Comparison of ENCODE assay signal across 17 cellular contexts in genomic region chr13:106176103-106176502, GRCh38.
DNase-seq lines count a peak whose midpoint lies in the region; ATAC-seq, FAIRE-seq and TF ChIP-seq lines count a peak whose summit lies in the region.
"Had no signal": no experiment of that assay in that cellular context is flagged by ENCODE, and none has a peak within 500 bp of the region (broad histone marks: within the 10 kb centered on the region; RNA-seq: fewer than 3 reads in every experiment).

No MANE protein-coding gene starts in this region.

- no peak overlapping the region; the same call in 1 of the 2 replicates for H4K91ac ChIP-seq in IMR-90 (ENCODE audit: insufficient read depth, low read depth, low read length)

- no peaks in the 10 kb centered on the region for H4K20me1 ChIP-seq in IMR-90 (ENCODE audit: insufficient read depth, low read length)
- H4K20me1 ChIP-seq in astrocyte (ENCODE audit: insufficient read depth, low read length): no peaks in the 10 kb centered on the region

- H3K4ac ChIP-seq in IMR-90 (ENCODE audit: low read depth, low read length): peak overlapping the region; percentile 1

- peak; percentile 70 for FAIRE-seq in astrocyte (lab: Jason Lieb, UNC)

- intact Hi-C loops in IMR-90 (cut with micrococcal nuclease): no loop called here

- WGBS in IMR-90 (ENCODE audit: extremely low coverage in 2 of 2, insufficient read length in 1 of 2), 2 experiments: no CpG with 5 or more reads among the region's 4 CpGs

- H3K9me3 ChIP-seq in IMR-90 (ENCODE audit: control insufficient read depth, insufficient read depth, low read length): peaks cover 3% of the 10 kb centered on the region; the same call in 1 of the 2 replicates
- no peaks in the 10 kb centered on the region for H3K9me3 ChIP-seq in astrocyte (ENCODE audit: insufficient read depth, low read depth, low read length)

- H3K56ac ChIP-seq in IMR-90 (ENCODE audit: extremely low read depth, insufficient read depth, low read length): no peak overlapping the region

- no peak overlapping the region for H2AK9ac ChIP-seq in IMR-90 (replicated peaks; ENCODE audit: low read depth, low read length, poor library complexity)

- peak overlapping the region; percentile 10; the same call in 1 of the 2 replicates for H4K5ac ChIP-seq in IMR-90 (ENCODE audit: low read depth, low read length)

- peaks cover 4% of the 10 kb centered on the region; the same call in 1 of the 2 replicates for H3K9me1 ChIP-seq in IMR-90 (ENCODE audit: insufficient read depth, low read length)

- H2AFZ ChIP-seq in IMR-90 (replicated peaks; ENCODE audit: low read length, poor library complexity) (peak overlapping the region; percentile 64), astrocyte (ENCODE audit: low read depth, low read length) (peak overlapping the region; percentile 57)

- H3K27me3 Mint-ChIP-seq in astrocyte (ENCODE audit: low read depth, unreplicated experiment): no peaks in the 10 kb centered on the region
- H3K27me3 Mint-ChIP-seq: dendritic cell treated with granulocyte-macrophage colony-stimulating factor and Interleukin-4, amounts not matched to agents 40 ng/mL and 50 ng/mL, for 4 days had no signal

- H3K36me3 ChIP-seq in IMR-90 (ENCODE audit: control insufficient read depth, insufficient read depth, low read length) (no peaks in the 10 kb centered on the region), astrocyte (ENCODE audit: insufficient read depth, low read length) (no peaks in the 10 kb centered on the region), brain microvascular endothelial cell (replicated peaks) (no peaks in the 10 kb centered on the region)
- H3K36me3 ChIP-seq: BE2C had no signal

- H3K4me1 ChIP-seq in IMR-90 (ENCODE audit: control insufficient read depth, insufficient read depth, low read length) (peaks cover 7% of the 10 kb centered on the region), astrocyte (ENCODE audit: insufficient read depth, low read length) (peaks cover 8% of the 10 kb centered on the region)
- H3K4me1 ChIP-seq: BE2C had no signal

- H3K36me3 Mint-ChIP-seq in astrocyte (ENCODE audit: low read depth, unreplicated experiment): no peaks in the 10 kb centered on the region

- peak overlapping the region; percentile 45; the same call in 1 of the 2 replicates for H3K18ac ChIP-seq in IMR-90 (ENCODE audit: low read depth, low read length)

- peaks cover 2% of the 10 kb centered on the region; the same call in 1 of the 2 replicates for H3K27me3 ChIP-seq in IMR-90 (ENCODE audit: control insufficient read depth, insufficient read depth, low read length)
- H3K27me3 ChIP-seq in astrocyte (ENCODE audit: insufficient read depth, low read length): no peaks in the 10 kb centered on the region
- no peaks in the 10 kb centered on the region for H3K27me3 ChIP-seq in brain microvascular endothelial cell (replicated peaks)
- H3K27me3 ChIP-seq: BE2C had no signal

- CTCF ChIA-PET in IMR-90 (lab: Yijun Ruan, JAX): interaction anchor here (1.0 kb wide), 1 partner anchor 334 kb away, joined by 3 read pairs; no protein-coding TSS in a partner anchor

- peak overlapping the region; percentile 11; the same call in 1 of the 2 replicates for H2BK120ac ChIP-seq in IMR-90 (ENCODE audit: low read depth, low read length)

- TF ChIP-seq RAD21 in IMR-90 (IDR thresholded peaks at IDR 0.05; ENCODE audit: low read length): no peak

- H3K4me1 Mint-ChIP-seq in astrocyte (ENCODE audit: low read depth, unreplicated experiment): peaks cover 20% of the 10 kb centered on the region

- H3K79me1 ChIP-seq in IMR-90 (ENCODE audit: low read depth in 1 of 2, low read length in 2 of 2): no peaks in the 10 kb centered on the region

- ATAC-seq in IMR-90 (ENCODE audit: low read depth) (peak; percentile 58), HG03095 (IDR thresholded peaks at IDR 0.05; ENCODE audit: unreplicated experiment) (no peak)
- ATAC-seq in activated CD4-positive, CD25-positive, alpha-beta regulatory T cell treated with anti-CD3 and anti-CD28 coated beads, Interleukin-2, amount 50 U/mL, for 24 hours: no peak
- ATAC-seq: PC-3 had no signal

- 0 out of 2 replicates have a peak overlapping the region, but pooled peaks have one; percentile 7 for H2BK20ac ChIP-seq in IMR-90 (ENCODE audit: low read depth, low read length)

- peak overlapping the region; percentile 69 for H3K14ac ChIP-seq in IMR-90 (replicated peaks; ENCODE audit: low read depth, low read length)

- peak overlapping the region; percentile 97 for H3K27ac Mint-ChIP-seq in astrocyte (ENCODE audit: unreplicated experiment)
- H3K27ac Mint-ChIP-seq: activated T-helper 1 cell treated with anti-CD3 and anti-CD28 coated beads, Interleukin-12 subunit alpha, Interleukin-12 subunit beta, Interleukin-2, Interleukin-4 antibody, amounts not matched to agents 30 ng/mL and 10 ng/mL and 1 ng/mL, durations not matched to agents 14 hours and 24 hours and 36 hours; dendritic cell treated with granulocyte-macrophage colony-stimulating factor and Interleukin-4, amounts not matched to agents 40 ng/mL and 50 ng/mL, for 4 days had no signal

- peak overlapping the region; percentile 4 to 54; a peak in 3 of 4 replicates for H4K8ac ChIP-seq in IMR-90 (ENCODE audit: low read depth in 2 of 2, low read length in 2 of 2)

- H3K4me2 ChIP-seq in IMR-90 (ENCODE audit: low read depth, low read length) (peak overlapping the region; percentile 85), astrocyte (ENCODE audit: low read length) (peak overlapping the region; percentile 16)

- H2BK15ac ChIP-seq in IMR-90 (ENCODE audit: low read depth, low read length): peak overlapping the region; percentile 53; the same call in 2 of the 3 replicates

- no peak overlapping the region for H3K9ac ChIP-seq in IMR-90 (ENCODE audit: low read depth, low read length)
- H3K9ac ChIP-seq in astrocyte (ENCODE audit: low read length): no peak overlapping the region

- peak; percentile 52 for DNase-seq in AG20443 (ENCODE audit: low spot score)
- DNase-seq in IMR-90: peak; percentile 78
- peak; percentile 93 for DNase-seq in astrocyte (ENCODE audit: low read depth)
- DNase-seq in kidney tubule cell (ENCODE audit: low spot score): peak; percentile 43
- no peak for DNase-seq in brain microvascular endothelial cell
- no peak for DNase-seq in activated CD4-positive, alpha-beta T cell treated with anti-CD3 and anti-CD28 coated beads, Interleukin-2, amount 50 U/mL, for 4 hours
- DNase-seq: anterior cingulate cortex, BE2C, DMS 273 treated with DMSO at 0.1 percent for 48 hours, NCI-H1694 treated with DMSO at 0.1 percent for 48 hours, PC-3 had no signal

- TF ChIP-seq CTCF in IMR-90 (conservative IDR thresholded peaks at IDR 0.05; ENCODE audit: low read depth, low read length): no peak
- no peak for TF ChIP-seq CTCF in astrocyte (IDR thresholded peaks at IDR 0.05; ENCODE audit: insufficient read depth, low read depth, low read length)
- TF ChIP-seq CTCF in brain microvascular endothelial cell (IDR thresholded peaks at IDR 0.05; ENCODE audit: low read depth, low read length, missing control alignments): no peak

- H3K4me3 Mint-ChIP-seq in astrocyte (ENCODE audit: unreplicated experiment): no peak overlapping the region
- H3K4me3 Mint-ChIP-seq: activated T-helper 1 cell treated with anti-CD3 and anti-CD28 coated beads, Interleukin-12 subunit alpha, Interleukin-12 subunit beta, Interleukin-2, Interleukin-4 antibody, amounts not matched to agents 30 ng/mL and 10 ng/mL and 1 ng/mL, durations not matched to agents 14 hours and 24 hours and 36 hours; dendritic cell treated with granulocyte-macrophage colony-stimulating factor and Interleukin-4, amounts not matched to agents 40 ng/mL and 50 ng/mL, for 4 days; nephron had no signal

- H3K23ac ChIP-seq in IMR-90 (ENCODE audit: low read depth, low read length): no peak overlapping the region

- BruUV-seq in IMR-90 (replicated peaks; lab: Mats Ljungman, UMichigan): no TSS peak

- in situ Hi-C loops in IMR-90 (cut with MboI; ENCODE audit: low sequenced_read_pairs) (no loop called here), brain microvascular endothelial cell (cut with HindIII; ENCODE audit: low pct_ligation_motif_present, low sequenced_read_pairs) (no loop called here)

- peak overlapping the region; percentile 41; the same call in 1 of the 2 replicates for H2AK5ac ChIP-seq in IMR-90 (ENCODE audit: low read depth, low read length)

- TF ChIP-seq POLR2A in IMR-90 (IDR thresholded peaks at IDR 0.05; ENCODE audit: low read depth, low read length): no peak

- POLR2A ChIA-PET in IMR-90 (lab: Charles Lee; ENCODE audit: unreplicated experiment): no interaction called here

- no peaks in the 10 kb centered on the region for H3K9me3 Mint-ChIP-seq in astrocyte (ENCODE audit: unreplicated experiment)
- H3K9me3 Mint-ChIP-seq: activated T-helper 1 cell treated with anti-CD3 and anti-CD28 coated beads, Interleukin-12 subunit alpha, Interleukin-12 subunit beta, Interleukin-2, Interleukin-4 antibody, amounts not matched to agents 30 ng/mL and 10 ng/mL and 1 ng/mL, durations not matched to agents 14 hours and 24 hours and 36 hours had no signal

- no peak overlapping the region for H3K27ac ChIP-seq in IMR-90 (ENCODE audit: insufficient read depth, low read length)
- H3K27ac ChIP-seq in astrocyte (ENCODE audit: low read depth, low read length): peak overlapping the region; percentile 21
- H3K27ac ChIP-seq in brain microvascular endothelial cell: no peak overlapping the region

- H2BK5ac ChIP-seq in IMR-90 (ENCODE audit: low read depth, low read length, poor library complexity, severe bottlenecking): peak overlapping the region; percentile 19

- no peaks in the 10 kb centered on the region for H3K79me2 ChIP-seq in astrocyte (ENCODE audit: insufficient read depth, low read length)

- H3K4me3 ChIP-seq in IMR-90 (ENCODE audit: insufficient read depth, low read depth, low read length) (peak overlapping the region; percentile 7; the same call in 1 of the 2 replicates), astrocyte (ENCODE audit: insufficient read depth, low read depth, low read length) (no peak overlapping the region), brain microvascular endothelial cell (ENCODE audit: low read depth, low read length) (no peak overlapping the region)
- H3K4me3 ChIP-seq: lung had no signal

- dilution Hi-C loops in IMR-90 (cut with HindIII; ENCODE audit: low sequenced_read_pairs, unreplicated experiment): no loop called here

TF ChIP-seq in IMR-90, 13 proteins besides CTCF, POLR2A, EP300 and RAD21:
- TF ChIP-seq ELK1 (IDR thresholded peaks at IDR 0.05; ENCODE audit: borderline replicate concordance, low read depth, low read length) (no peak), BHLHE40 (IDR thresholded peaks at IDR 0.05; ENCODE audit: low read depth, low read length) (peak; percentile 48; the same call in 1 of the 2 replicates)

Comparison
In these comparisons a context has a peak if more than half of its experiments do, and no peak if none do; other contexts are left out.
1. DNase-seq: peak in AG20443 (single experiment), IMR-90 (single experiment), astrocyte (single experiment) and kidney tubule cell (single experiment); none in brain microvascular endothelial cell (single experiment) and activated CD4-positive, alpha-beta T cell treated with anti-CD3 and anti-CD28 coated beads, Interleukin-2, amount 50 U/mL, for 4 hours (0 of 2).